Comparison of ENCODE assay signal across 8 cellular contexts in genomic region chr15:66774001-66774814, GRCh38.
A peak's percentile ranks its signal among the peaks of the same experiment; 100 is the strongest.
DNase-seq lines count a peak whose midpoint lies in the region; ATAC-seq and TF ChIP-seq lines count a peak whose summit lies in the region.

No MANE protein-coding gene starts in this region.

- H3K27me3 Mint-ChIP-seq in stimulated activated naive CD8-positive, alpha-beta T cell treated with anti-CD3 and anti-CD28 coated beads, Interleukin-15, amount 100 ng/mL, for 72 hours: peaks cover 4% of the 10 kb centered on the region

- no peak overlapping the region for H3K4me3 ChIP-seq in AG10803 (ENCODE audit: low read length)

- H3K4me1 Mint-ChIP-seq in stimulated activated naive CD8-positive, alpha-beta T cell treated with anti-CD3 and anti-CD28 coated beads, Interleukin-15, amount 100 ng/mL, for 72 hours: no peaks in the 10 kb centered on the region

- ATAC-seq in esophagus mucosa (peak; percentile 91), GM18907 (IDR thresholded peaks at IDR 0.05; ENCODE audit: unreplicated experiment) (no peak)
- peak; percentile 82 for ATAC-seq in stimulated activated naive CD8-positive, alpha-beta T cell treated with anti-CD3 and anti-CD28 coated beads, Interleukin-15, amount 100 ng/mL, for 72 hours

- H3K27ac Mint-ChIP-seq in stimulated activated naive CD8-positive, alpha-beta T cell treated with anti-CD3 and anti-CD28 coated beads, Interleukin-15, amount 100 ng/mL, for 72 hours: no peak overlapping the region

- DNase-seq in AG10803 (ENCODE audit: low read depth): peak; percentile 77
- DNase-seq in GOT3 (lab: John Stamatoyannopoulos, UW): peak; percentile 19
- DNase-seq in NCI-H748 treated with DMSO at 0.1 percent for 48 hours (lab: John Stamatoyannopoulos, UW): peak; percentile 14
- peak; percentile 60 for DNase-seq in activated CD8-positive, alpha-beta memory T cell treated with anti-CD3 and anti-CD28 coated beads for 24 hours
- DNase-seq in mucosa of gallbladder (ENCODE audit: low spot score): peak; percentile 87
- DNase-seq in stimulated activated naive CD8-positive, alpha-beta T cell treated with anti-CD3 and anti-CD28 coated beads, Interleukin-15, amount 100 ng/mL, for 72 hours: peak; percentile 33 to 38

- TF ChIP-seq CTCF in AG10803 (conservative IDR thresholded peaks at IDR 0.05; ENCODE audit: low read length): peak; percentile 96

- H3K4me3 Mint-ChIP-seq in stimulated activated naive CD8-positive, alpha-beta T cell treated with anti-CD3 and anti-CD28 coated beads, Interleukin-15, amount 100 ng/mL, for 72 hours: no peak overlapping the region

- H3K9me3 Mint-ChIP-seq in stimulated activated naive CD8-positive, alpha-beta T cell treated with anti-CD3 and anti-CD28 coated beads, Interleukin-15, amount 100 ng/mL, for 72 hours: no peaks in the 10 kb centered on the region

Comparison
In these comparisons a context has a peak if more than half of its experiments do, and no peak if none do; other contexts are left out.
1. DNase-seq: peak in every context shown above with its lines; median percentile 87 in mucosa of gallbladder; 77 in AG10803; 60 in activated CD8-positive, alpha-beta memory T cell treated with anti-CD3 and anti-CD28 coated beads for 24 hours; 36 in stimulated activated naive CD8-positive, alpha-beta T cell treated with anti-CD3 and anti-CD28 coated beads, Interleukin-15, amount 100 ng/mL, for 72 hours; 19 in GOT3; 14 in NCI-H748 treated with DMSO at 0.1 percent for 48 hours.